In the genomic region with DNA sequence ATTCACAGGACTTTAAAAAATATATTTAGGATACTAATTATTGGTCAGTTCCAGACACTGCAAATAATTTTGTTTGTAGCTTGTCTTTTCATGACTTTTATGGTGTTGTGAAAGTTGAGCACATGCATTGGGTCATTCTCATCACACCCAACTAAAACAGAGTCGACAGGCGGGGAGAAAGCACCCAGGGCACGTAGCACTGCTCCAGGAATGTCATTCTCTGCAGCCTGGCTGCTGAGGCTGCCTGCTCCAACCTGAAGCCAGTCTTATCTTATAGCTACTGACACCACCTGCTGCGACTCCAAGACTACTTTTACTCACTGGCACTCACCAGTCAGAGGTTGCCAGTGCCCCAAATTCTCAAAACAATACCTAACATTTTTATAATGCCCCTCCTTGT, we compare ENCODE assay signal across 29 cellular contexts. TPM values are rescaled to one million over a fixed set of nuclear protein-coding genes. Genes with fewer than 3 reads are reported as not detected.
A peak's percentile ranks its signal among the peaks of the same experiment; 100 is the strongest.
DNase-seq lines count a peak whose midpoint lies in the region; ATAC-seq, FAIRE-seq and TF ChIP-seq lines count a peak whose summit lies in the region.
"Had no signal": no experiment of that assay in that cellular context is flagged by ENCODE, and none has a peak within 500 bp of the region (broad histone marks: within the 10 kb centered on the region; RNA-seq: fewer than 3 reads in every experiment).

No MANE protein-coding gene starts in this region.

- no peaks in the 10 kb centered on the region for H3K4me1 Mint-ChIP-seq in activated CD8-positive, alpha-beta memory T cell treated with anti-CD3 and anti-CD28 coated beads, Interleukin-2, amount 10 ng/mL, durations not matched to agents 7 days and 5 days
- H3K4me1 Mint-ChIP-seq in neural progenitor cell = no peaks in the 10 kb centered on the region

- H3K36me3 Mint-ChIP-seq in activated CD8-positive, alpha-beta memory T cell treated with anti-CD3 and anti-CD28 coated beads, Interleukin-2, amount 10 ng/mL, durations not matched to agents 7 days and 5 days = no peaks in the 10 kb centered on the region
- peaks cover 2% of the 10 kb centered on the region for H3K36me3 Mint-ChIP-seq in neural progenitor cell

- WGBS in HepG2 (ENCODE audit: low lambda C conversion rate) = 5% methylated on average over 4 of the region's 4 CpGs
- WGBS in right lobe of liver (ENCODE audit: insufficient coverage, low coverage, low lambda C conversion rate, missing lambda C conversion rate) = 70% methylated on average over 4 of the region's 4 CpGs

- in situ Hi-C loops in HepG2 (cut with HindIII; ENCODE audit: extremely low pct_ligation_motif_present, low pct_unique_long_range_greater_than_20kb) = no loop called here

- CTCF ChIA-PET in activated CD8-positive, alpha-beta memory T cell treated with anti-CD3 and anti-CD28 coated beads, Interleukin-2, amount 10 ng/mL, durations not matched to agents 7 days and 5 days (lab: Charles Lee) = interaction anchor here (0.8 to 1.6 kb wide), 2 partner anchors 13 to 90 kb away, joined by 3 read pairs; no protein-coding TSS in a partner anchor
- CTCF ChIA-PET in HepG2 (lab: Yijun Ruan, JAX; ENCODE audit: low intra/inter-chr PET ratio, low total read pairs) = no interaction called here

- DNase-seq in activated CD8-positive, alpha-beta memory T cell treated with anti-CD3 and anti-CD28 coated beads, Interleukin-2, amount 50 U/mL, for 48 hours = peak; percentile 18
- DNase-seq in activated CD8-positive, alpha-beta memory T cell treated with anti-CD3 and anti-CD28 coated beads, Interleukin-2, amount 10 ng/mL, durations not matched to agents 7 days and 5 days = no peak
- DNase-seq in HepG2 (ENCODE audit: low spot score) (no peak), right lobe of liver (no peak), neural progenitor cell (ENCODE audit: low spot score) (no peak), urothelium cell line (ENCODE audit: low spot score) (no peak), NCI-H226 (no peak), DMS153 (lab: John Stamatoyannopoulos, UW) (no peak)
- DNase-seq: ACHN; BE2C; Caco-2; CD4-positive, alpha-beta T cell; DMS53; DND-41; EL; GM23248; HCEC 1CT; HFFc6; IMR-90 had no signal

- H3K4me1 ChIP-seq in HepG2 (ENCODE audit: insufficient read depth, low read length) (peaks cover 21% of the 10 kb centered on the region), right lobe of liver (no peaks in the 10 kb centered on the region), neural progenitor cell (no peaks in the 10 kb centered on the region)
- H3K4me1 ChIP-seq: BE2C, Caco-2 had no signal

- peaks cover 26% of the 10 kb centered on the region for H3K27me3 Mint-ChIP-seq in activated CD8-positive, alpha-beta memory T cell treated with anti-CD3 and anti-CD28 coated beads, Interleukin-2, amount 10 ng/mL, durations not matched to agents 7 days and 5 days
- H3K27me3 Mint-ChIP-seq in neural progenitor cell (ENCODE audit: insufficient read depth, low read depth) = peaks cover 2% of the 10 kb centered on the region
- H3K27me3 Mint-ChIP-seq: CD4-positive, alpha-beta T cell had no signal

- H3K27ac ChIP-seq in HepG2 (ENCODE audit: extremely low read length, insufficient read depth, low read length) (no peak overlapping the region), right lobe of liver (no peak overlapping the region), neural progenitor cell (no peak overlapping the region)
- H3K27ac ChIP-seq: C4-2B, GM23248, HL-60 had no signal

- no peak for TF ChIP-seq CTCF in HepG2 (CRISPR knock-in tag; IDR thresholded peaks at IDR 0.05)
- TF ChIP-seq CTCF in right lobe of liver (IDR thresholded peaks at IDR 0.05) = no peak
- no peak for TF ChIP-seq CTCF in neural progenitor cell (IDR thresholded peaks at IDR 0.05)

- BruUV-seq in HepG2 (replicated peaks; lab: Mats Ljungman, UMichigan) = no TSS peak

- no peaks in the 10 kb centered on the region for H3K9me3 Mint-ChIP-seq in activated CD8-positive, alpha-beta memory T cell treated with anti-CD3 and anti-CD28 coated beads, Interleukin-2, amount 10 ng/mL, durations not matched to agents 7 days and 5 days (ENCODE audit: low read depth)
- H3K9me3 Mint-ChIP-seq in neural progenitor cell = no peaks in the 10 kb centered on the region
- H3K9me3 Mint-ChIP-seq: CD4-positive, alpha-beta T cell; HFFc6 had no signal

- no peak overlapping the region for H3K4me3 Mint-ChIP-seq in activated CD8-positive, alpha-beta memory T cell treated with anti-CD3 and anti-CD28 coated beads, Interleukin-2, amount 10 ng/mL, durations not matched to agents 7 days and 5 days
- no peak overlapping the region for H3K4me3 Mint-ChIP-seq in neural progenitor cell
- H3K4me3 Mint-ChIP-seq: CD4-positive, alpha-beta T cell; HFFc6 had no signal

- no peak for TF ChIP-seq POLR2A in HepG2 (IDR thresholded peaks at IDR 0.05; ENCODE audit: insufficient read depth in 1 of 2, low read depth in 2 of 2, low read length in 2 of 2)
- no peak for TF ChIP-seq POLR2A in right lobe of liver (IDR thresholded peaks at IDR 0.05)

- no peak overlapping the region for H3K4me3 ChIP-seq in HepG2 (replicated peaks in 1 of 3; ENCODE audit: insufficient read depth in 1 of 3, low read depth in 2 of 3, low read length in 3 of 3)
- no peak overlapping the region for H3K4me3 ChIP-seq in right lobe of liver
- H3K4me3 ChIP-seq in neural progenitor cell = no peak overlapping the region
- H3K4me3 ChIP-seq: GM12878, GM23248, K562 had no signal

- intact Hi-C loops in HepG2 (cut with micrococcal nuclease; ENCODE audit: unreplicated experiment) = no loop called here
- intact Hi-C loops in right lobe of liver (cut with DNase I) = no loop called here

- H3K9ac ChIP-seq in HepG2 (ENCODE audit: insufficient read depth, low read depth, low read length) (no peak overlapping the region), neural progenitor cell (no peak overlapping the region)
- H3K9ac ChIP-seq: GM23248 had no signal

- FAIRE-seq in HepG2 (lab: Jason Lieb, UNC) (no peak), urothelium cell line (lab: Jason Lieb, UNC) (peak; percentile 59)
- FAIRE-seq: A204.1, D721Med, GM12878, GM19239, H54, K562 had no signal

- TF ChIP-seq RAD21 in HepG2 (CRISPR knock-in tag; IDR thresholded peaks at IDR 0.05) = no peak

- no peak overlapping the region for H3K27ac Mint-ChIP-seq in activated CD8-positive, alpha-beta memory T cell treated with anti-CD3 and anti-CD28 coated beads, Interleukin-2, amount 10 ng/mL, durations not matched to agents 7 days and 5 days
- peak overlapping the region; percentile 75 for H3K27ac Mint-ChIP-seq in neural progenitor cell
- H3K27ac Mint-ChIP-seq: CD4-positive, alpha-beta T cell; HFFc6 had no signal

- H2AFZ ChIP-seq in HepG2 (ENCODE audit: low read length) (no peak overlapping the region), neural progenitor cell (replicated peaks) (no peak overlapping the region)
- H2AFZ ChIP-seq: GM23248 had no signal

- H3K9me3 ChIP-seq in HepG2 (ENCODE audit: low read length) (no peaks in the 10 kb centered on the region), right lobe of liver (no peaks in the 10 kb centered on the region), neural progenitor cell (ENCODE audit: low read depth) (no peaks in the 10 kb centered on the region)
- H3K9me3 ChIP-seq: BE2C, Caco-2 had no signal

- no peak for TF ChIP-seq EP300 in HepG2 (IDR thresholded peaks at IDR 0.05; ENCODE audit: low read depth in 2 of 2, low read length in 2 of 2)
- no peak for TF ChIP-seq EP300 in HepG2 (CRISPR knock-in tag; IDR thresholded peaks at IDR 0.05; ENCODE audit: borderline replicate concordance)

- H3K36me3 ChIP-seq in HepG2 (replicated peaks in 1 of 2; ENCODE audit: control insufficient read depth in 1 of 2, insufficient read depth in 2 of 2, low read length in 2 of 2) (no peaks in the 10 kb centered on the region), right lobe of liver (no peaks in the 10 kb centered on the region), neural progenitor cell (no peaks in the 10 kb centered on the region)
- H3K36me3 ChIP-seq: BE2C had no signal

- H4K20me1 ChIP-seq in HepG2 (ENCODE audit: insufficient read depth, low read length) (no peaks in the 10 kb centered on the region), neural progenitor cell (ENCODE audit: low read depth) (no peaks in the 10 kb centered on the region)

- no peaks in the 10 kb centered on the region for H3K79me2 ChIP-seq in HepG2 (ENCODE audit: insufficient read depth, low read length)
- H3K79me2 ChIP-seq in neural progenitor cell (ENCODE audit: low read depth) = no peaks in the 10 kb centered on the region

- H3F3A ChIP-seq in neural progenitor cell (ENCODE audit: low read depth) = no peaks in the 10 kb centered on the region

- POLR2A ChIA-PET in HepG2 (lab: Yijun Ruan, JAX) = no interaction called here

- H3K27me3 ChIP-seq in HepG2 (ENCODE audit: control insufficient read depth in 1 of 2, insufficient read depth in 2 of 2, low read length in 2 of 2) (peaks cover 1 to 16% of the 10 kb centered on the region in 2 experiments; a peak in 2 of 5 replicates), right lobe of liver (no peaks in the 10 kb centered on the region), neural progenitor cell (no peaks in the 10 kb centered on the region)

- H3K4me2 ChIP-seq in HepG2 (ENCODE audit: low read depth, low read length) (no peak overlapping the region), neural progenitor cell (no peak overlapping the region)

- ATAC-seq in activated CD8-positive, alpha-beta memory T cell treated with anti-CD3 and anti-CD28 coated beads, Interleukin-2, amount 10 ng/mL, durations not matched to agents 7 days and 5 days = no peak
- ATAC-seq in HepG2 = peak; percentile 34; the same call in 2 of the 3 replicates
- ATAC-seq in right lobe of liver = no peak
- ATAC-seq: GM12878, K562 had no signal

RNA-seq across cellular contexts. Expression of a gene that starts 56.9 kb away (rescaled TPM):
- 10 to 100 TPM; 61.2 to 68.2 TPM for total RNA-seq in activated CD8-positive, alpha-beta memory T cell treated with anti-CD3 and anti-CD28 coated beads, Interleukin-2, amount 10 ng/mL, durations not matched to agents 7 days and 5 days
- 37.3 and 38.2 TPM in 2 replicates for total RNA-seq in HepG2 (2016; rRNA removed; fragmentation: Illumina TruSeq; extraction: Trizol)
- total RNA-seq in HepG2 (2016; cell fraction: cytosol; rRNA removed; fragmentation: Illumina TruSeq; extraction: Trizol; ENCODE audit: low read depth) = 8.1 and 10.8 TPM in 2 replicates
- 39.1 and 39.5 TPM in 2 replicates for total RNA-seq in HepG2 (2016; cell fraction: insoluble cytoplasmic fraction; rRNA removed; fragmentation: Illumina TruSeq; extraction: Trizol)
- total RNA-seq in HepG2 (2016; cell fraction: membrane; rRNA removed; fragmentation: Illumina TruSeq; extraction: Trizol) = 11.6 and 12.1 TPM in 2 replicates
- 44.5 and 48.5 TPM in 2 replicates for total RNA-seq in HepG2 (2016; cell fraction: nucleus; rRNA removed; fragmentation: Illumina TruSeq; extraction: Trizol)
- polyA plus RNA-seq in HepG2 (2011; rRNA removed) = 15.3 and 16.7 TPM in 2 replicates
- polyA plus RNA-seq in HepG2 (2011; cell fraction: cytosol; rRNA removed) = 12.8 and 15.9 TPM in 2 replicates
- 45.5 and 47.0 TPM in 2 replicates for polyA plus RNA-seq in HepG2 (2011; cell fraction: nucleus; rRNA removed)
- polyA plus RNA-seq in HepG2 (2012) = 8.2 and 9.0 TPM in 2 replicates
- polyA plus RNA-seq in HepG2 (2016; cell fraction: cytosol; fragmentation: Illumina TruSeq; extraction: Trizol; ENCODE audit: low read depth) = 4.2 and 5.4 TPM in 2 replicates
- 34.4 and 38.2 TPM in 2 replicates for polyA plus RNA-seq in HepG2 (2016; cell fraction: insoluble cytoplasmic fraction; fragmentation: Illumina TruSeq; extraction: Trizol; ENCODE audit: low read depth)
- polyA plus RNA-seq in HepG2 (2016; cell fraction: membrane; fragmentation: Illumina TruSeq; extraction: Trizol; ENCODE audit: low read depth) = 6.2 and 6.9 TPM in 2 replicates
- polyA plus RNA-seq in HepG2 (2016; cell fraction: nucleus; fragmentation: Illumina TruSeq; extraction: Trizol; ENCODE audit: insufficient read depth, low read depth) = 43.1 and 43.8 TPM in 2 replicates
- polyA minus RNA-seq in HepG2 (2011; rRNA and poly(A)+ RNA removed; ENCODE audit: low replicate concordance) = 54.0 and 100 TPM in 2 replicates
- polyA minus RNA-seq in HepG2 (2011; cell fraction: cytosol; rRNA and poly(A)+ RNA removed) = 8.7 and 11.3 TPM in 2 replicates
- polyA minus RNA-seq in HepG2 (2011; cell fraction: nucleus; rRNA and poly(A)+ RNA removed) = 62.3 and 66.0 TPM in 2 replicates
- total RNA-seq in right lobe of liver = 10 to 100 TPM; 28.5 to 36.9 (median 28.9) TPM
- total RNA-seq in neural progenitor cell (ENCODE audit: low replicate concordance) = 25.0 and 35.7 TPM in 2 replicates

RNA-seq across cellular contexts. Expression of a gene that starts 57.5 kb away (rescaled TPM):
- total RNA-seq in activated CD8-positive, alpha-beta memory T cell treated with anti-CD3 and anti-CD28 coated beads, Interleukin-2, amount 10 ng/mL, durations not matched to agents 7 days and 5 days = under 1 TPM in 1 of 2 experiments, not detected in 1; 0.12 TPM
- total RNA-seq in HepG2 (2016; rRNA removed; fragmentation: Illumina TruSeq; extraction: Trizol) (0.45 and 0.46 TPM in 2 replicates), right lobe of liver (under 1 TPM in 4 of 6 experiments, not detected in 2; 0.05 to 0.21 (median 0.08) TPM), neural progenitor cell (ENCODE audit: low replicate concordance) (5.3 and 5.5 TPM in 2 replicates)
- 1.1 and 1.3 TPM in 2 replicates for total RNA-seq in HepG2 (2016; cell fraction: cytosol; rRNA removed; fragmentation: Illumina TruSeq; extraction: Trizol; ENCODE audit: low read depth)
- total RNA-seq in HepG2 (2016; cell fraction: insoluble cytoplasmic fraction; rRNA removed; fragmentation: Illumina TruSeq; extraction: Trizol) = 0.13 and 0.54 TPM in 2 replicates
- 1.2 and 1.5 TPM in 2 replicates for total RNA-seq in HepG2 (2016; cell fraction: membrane; rRNA removed; fragmentation: Illumina TruSeq; extraction: Trizol)
- 0.38 TPM in 1 of 2 replicates, not detected in the other for total RNA-seq in HepG2 (2016; cell fraction: nucleus; rRNA removed; fragmentation: Illumina TruSeq; extraction: Trizol)
- polyA plus RNA-seq in HepG2 (2011; rRNA removed) = 0.18 and 0.20 TPM in 2 replicates
- 0.13 TPM in 2 replicates for polyA plus RNA-seq in HepG2 (2011; cell fraction: cytosol; rRNA removed)
- 0.09 TPM in 1 of 2 replicates, not detected in the other for polyA plus RNA-seq in HepG2 (2011; cell fraction: nucleus; rRNA removed)
- 0.40 and 0.64 TPM in 2 replicates for polyA plus RNA-seq in HepG2 (2012)
- polyA plus RNA-seq in HepG2 (2016; cell fraction: cytosol; fragmentation: Illumina TruSeq; extraction: Trizol; ENCODE audit: low read depth) = 1.2 and 2.4 TPM in 2 replicates
- polyA plus RNA-seq in HepG2 (2016; cell fraction: insoluble cytoplasmic fraction; fragmentation: Illumina TruSeq; extraction: Trizol; ENCODE audit: low read depth) = 0.73 and 1.0 TPM in 2 replicates
- polyA plus RNA-seq in HepG2 (2016; cell fraction: membrane; fragmentation: Illumina TruSeq; extraction: Trizol; ENCODE audit: low read depth) = 1.4 and 1.6 TPM in 2 replicates
- 0.68 and 1.4 TPM in 2 replicates for polyA plus RNA-seq in HepG2 (2016; cell fraction: nucleus; fragmentation: Illumina TruSeq; extraction: Trizol; ENCODE audit: insufficient read depth, low read depth)
- not detected in 2 replicates for polyA minus RNA-seq in HepG2 (2011; rRNA and poly(A)+ RNA removed; ENCODE audit: low replicate concordance)
- 0.09 TPM in 1 of 2 replicates, not detected in the other for polyA minus RNA-seq in HepG2 (2011; cell fraction: cytosol; rRNA and poly(A)+ RNA removed)
- 0.12 TPM in 1 of 2 replicates, not detected in the other for polyA minus RNA-seq in HepG2 (2011; cell fraction: nucleus; rRNA and poly(A)+ RNA removed)
- total RNA-seq: G401, GM12878, GM23248, HFFc6, HT1080, IMR-90 had no signal
- polyA plus RNA-seq: GM23248, IMR-90 had no signal
